In the genomic region with DNA sequence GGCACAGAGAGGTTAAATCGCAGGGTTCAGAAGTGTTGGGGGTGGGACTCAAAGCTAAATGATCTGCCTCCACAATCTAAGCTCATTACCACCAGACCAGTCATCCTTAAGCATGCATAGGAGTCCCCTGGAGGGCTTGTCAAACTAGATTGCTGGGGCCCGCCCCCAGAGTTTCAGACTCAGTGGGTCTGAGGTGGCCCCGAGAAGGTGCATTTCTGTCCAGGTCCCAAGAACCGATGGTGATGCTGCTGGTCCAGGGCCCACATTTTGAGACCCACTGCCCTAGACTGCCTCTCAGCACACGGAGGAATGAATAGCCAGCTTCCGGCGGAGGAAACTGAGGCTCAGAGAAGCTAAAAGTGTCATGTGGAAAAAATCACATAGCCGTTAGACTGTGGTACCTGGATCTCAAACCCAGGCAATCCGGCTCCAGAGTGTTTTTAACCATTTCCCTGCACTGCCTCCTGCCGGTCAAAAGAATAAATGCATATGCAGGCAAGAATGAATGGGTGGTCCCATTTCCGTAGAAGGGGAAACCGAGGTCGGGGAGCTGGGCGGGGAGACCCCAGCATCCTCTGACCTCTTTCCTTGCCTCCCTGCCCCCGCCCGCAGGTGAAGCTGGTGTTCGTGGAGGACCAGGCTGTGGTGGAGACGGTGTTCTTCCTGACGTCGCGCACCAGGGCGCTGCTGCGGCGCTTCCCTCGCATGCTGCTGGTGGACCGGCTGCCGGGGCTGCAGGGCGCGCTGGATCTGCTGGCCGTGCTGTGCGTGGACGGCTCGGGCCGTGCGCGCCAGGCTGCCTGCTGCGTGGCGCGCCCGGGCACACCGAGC, we compare ENCODE assay signal across 1 cellular context.
A peak's percentile ranks its signal among the peaks of the same experiment; 100 is the strongest.
TF ChIP-seq lines count a peak whose summit lies in the region.

No MANE protein-coding gene starts in this region.

TF ChIP-seq in K562, 482 proteins besides CTCF, POLR2A, EP300 and RAD21 (continued from another document):
- TF ChIP-seq, protein P1, sequence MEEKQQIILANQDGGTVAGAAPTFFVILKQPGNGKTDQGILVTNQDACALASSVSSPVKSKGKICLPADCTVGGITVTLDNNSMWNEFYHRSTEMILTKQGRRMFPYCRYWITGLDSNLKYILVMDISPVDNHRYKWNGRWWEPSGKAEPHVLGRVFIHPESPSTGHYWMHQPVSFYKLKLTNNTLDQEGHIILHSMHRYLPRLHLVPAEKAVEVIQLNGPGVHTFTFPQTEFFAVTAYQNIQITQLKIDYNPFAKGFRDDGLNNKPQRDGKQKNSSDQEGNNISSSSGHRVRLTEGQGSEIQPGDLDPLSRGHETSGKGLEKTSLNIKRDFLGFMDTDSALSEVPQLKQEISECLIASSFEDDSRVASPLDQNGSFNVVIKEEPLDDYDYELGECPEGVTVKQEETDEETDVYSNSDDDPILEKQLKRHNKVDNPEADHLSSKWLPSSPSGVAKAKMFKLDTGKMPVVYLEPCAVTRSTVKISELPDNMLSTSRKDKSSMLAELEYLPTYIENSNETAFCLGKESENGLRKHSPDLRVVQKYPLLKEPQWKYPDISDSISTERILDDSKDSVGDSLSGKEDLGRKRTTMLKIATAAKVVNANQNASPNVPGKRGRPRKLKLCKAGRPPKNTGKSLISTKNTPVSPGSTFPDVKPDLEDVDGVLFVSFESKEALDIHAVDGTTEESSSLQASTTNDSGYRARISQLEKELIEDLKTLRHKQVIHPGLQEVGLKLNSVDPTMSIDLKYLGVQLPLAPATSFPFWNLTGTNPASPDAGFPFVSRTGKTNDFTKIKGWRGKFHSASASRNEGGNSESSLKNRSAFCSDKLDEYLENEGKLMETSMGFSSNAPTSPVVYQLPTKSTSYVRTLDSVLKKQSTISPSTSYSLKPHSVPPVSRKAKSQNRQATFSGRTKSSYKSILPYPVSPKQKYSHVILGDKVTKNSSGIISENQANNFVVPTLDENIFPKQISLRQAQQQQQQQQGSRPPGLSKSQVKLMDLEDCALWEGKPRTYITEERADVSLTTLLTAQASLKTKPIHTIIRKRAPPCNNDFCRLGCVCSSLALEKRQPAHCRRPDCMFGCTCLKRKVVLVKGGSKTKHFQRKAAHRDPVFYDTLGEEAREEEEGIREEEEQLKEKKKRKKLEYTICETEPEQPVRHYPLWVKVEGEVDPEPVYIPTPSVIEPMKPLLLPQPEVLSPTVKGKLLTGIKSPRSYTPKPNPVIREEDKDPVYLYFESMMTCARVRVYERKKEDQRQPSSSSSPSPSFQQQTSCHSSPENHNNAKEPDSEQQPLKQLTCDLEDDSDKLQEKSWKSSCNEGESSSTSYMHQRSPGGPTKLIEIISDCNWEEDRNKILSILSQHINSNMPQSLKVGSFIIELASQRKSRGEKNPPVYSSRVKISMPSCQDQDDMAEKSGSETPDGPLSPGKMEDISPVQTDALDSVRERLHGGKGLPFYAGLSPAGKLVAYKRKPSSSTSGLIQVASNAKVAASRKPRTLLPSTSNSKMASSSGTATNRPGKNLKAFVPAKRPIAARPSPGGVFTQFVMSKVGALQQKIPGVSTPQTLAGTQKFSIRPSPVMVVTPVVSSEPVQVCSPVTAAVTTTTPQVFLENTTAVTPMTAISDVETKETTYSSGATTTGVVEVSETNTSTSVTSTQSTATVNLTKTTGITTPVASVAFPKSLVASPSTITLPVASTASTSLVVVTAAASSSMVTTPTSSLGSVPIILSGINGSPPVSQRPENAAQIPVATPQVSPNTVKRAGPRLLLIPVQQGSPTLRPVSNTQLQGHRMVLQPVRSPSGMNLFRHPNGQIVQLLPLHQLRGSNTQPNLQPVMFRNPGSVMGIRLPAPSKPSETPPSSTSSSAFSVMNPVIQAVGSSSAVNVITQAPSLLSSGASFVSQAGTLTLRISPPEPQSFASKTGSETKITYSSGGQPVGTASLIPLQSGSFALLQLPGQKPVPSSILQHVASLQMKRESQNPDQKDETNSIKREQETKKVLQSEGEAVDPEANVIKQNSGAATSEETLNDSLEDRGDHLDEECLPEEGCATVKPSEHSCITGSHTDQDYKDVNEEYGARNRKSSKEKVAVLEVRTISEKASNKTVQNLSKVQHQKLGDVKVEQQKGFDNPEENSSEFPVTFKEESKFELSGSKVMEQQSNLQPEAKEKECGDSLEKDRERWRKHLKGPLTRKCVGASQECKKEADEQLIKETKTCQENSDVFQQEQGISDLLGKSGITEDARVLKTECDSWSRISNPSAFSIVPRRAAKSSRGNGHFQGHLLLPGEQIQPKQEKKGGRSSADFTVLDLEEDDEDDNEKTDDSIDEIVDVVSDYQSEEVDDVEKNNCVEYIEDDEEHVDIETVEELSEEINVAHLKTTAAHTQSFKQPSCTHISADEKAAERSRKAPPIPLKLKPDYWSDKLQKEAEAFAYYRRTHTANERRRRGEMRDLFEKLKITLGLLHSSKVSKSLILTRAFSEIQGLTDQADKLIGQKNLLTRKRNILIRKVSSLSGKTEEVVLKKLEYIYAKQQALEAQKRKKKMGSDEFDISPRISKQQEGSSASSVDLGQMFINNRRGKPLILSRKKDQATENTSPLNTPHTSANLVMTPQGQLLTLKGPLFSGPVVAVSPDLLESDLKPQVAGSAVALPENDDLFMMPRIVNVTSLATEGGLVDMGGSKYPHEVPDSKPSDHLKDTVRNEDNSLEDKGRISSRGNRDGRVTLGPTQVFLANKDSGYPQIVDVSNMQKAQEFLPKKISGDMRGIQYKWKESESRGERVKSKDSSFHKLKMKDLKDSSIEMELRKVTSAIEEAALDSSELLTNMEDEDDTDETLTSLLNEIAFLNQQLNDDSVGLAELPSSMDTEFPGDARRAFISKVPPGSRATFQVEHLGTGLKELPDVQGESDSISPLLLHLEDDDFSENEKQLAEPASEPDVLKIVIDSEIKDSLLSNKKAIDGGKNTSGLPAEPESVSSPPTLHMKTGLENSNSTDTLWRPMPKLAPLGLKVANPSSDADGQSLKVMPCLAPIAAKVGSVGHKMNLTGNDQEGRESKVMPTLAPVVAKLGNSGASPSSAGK (IDR thresholded peaks at IDR 0.05) = no peak
- TF ChIP-seq ZNF24 (IDR thresholded peaks at IDR 0.05) (peak; percentile 75; the same call in 1 of the 2 replicates), SLC30A9 (CRISPR knock-in tag; IDR thresholded peaks at IDR 0.05) (no peak), POLR2G (IDR thresholded peaks at IDR 0.05; ENCODE audit: low read depth, low read length) (0 out of 2 replicates have a peak, but pooled peaks have one; percentile 28), ZNF282 (CRISPR knock-in tag; IDR thresholded peaks at IDR 0.05) (no peak), NEUROD1 (IDR thresholded peaks at IDR 0.05; ENCODE audit: borderline replicate concordance, low read depth, low read length, partially characterized antibody) (no peak), ZSCAN32 (CRISPR knock-in tag; IDR thresholded peaks at IDR 0.05) (no peak), TFAM (CRISPR knock-in tag; conservative IDR thresholded peaks at IDR 0.05) (no peak)
